In genomic region chr2:142980246-142981068, GRCh38 we compare ENCODE assay signal across 8 cellular contexts.
DNase-seq lines count a peak whose midpoint lies in the region; ATAC-seq, FAIRE-seq and TF ChIP-seq lines count a peak whose summit lies in the region.

No MANE protein-coding gene starts in this region.

- dilution Hi-C loops in keratinocyte (cut with MboI; ENCODE audit: extremely low pct_ligation_motif_present, low sequenced_read_pairs), result no loop called here

- no peak overlapping the region for H3K27ac ChIP-seq in VCaP
- H3K27ac ChIP-seq in keratinocyte (ENCODE audit: control insufficient read depth, insufficient read depth, low read length), result peak overlapping the region; percentile 33
- no peak overlapping the region for H3K27ac ChIP-seq in ascending aorta

- ATAC-seq in GM21576 (IDR thresholded peaks at IDR 0.05; ENCODE audit: unreplicated experiment) (peak; percentile 35), mucosa of descending colon (no peak)

- H3K9me1 ChIP-seq in keratinocyte (ENCODE audit: control insufficient read depth, extremely low read depth, insufficient read depth, low read length), result no peaks in the 10 kb centered on the region

- H3K9me3 ChIP-seq in Loucy (ENCODE audit: insufficient read depth, low read depth, low read length), result no peaks in the 10 kb centered on the region
- no peaks in the 10 kb centered on the region for H3K9me3 ChIP-seq in keratinocyte (ENCODE audit: control insufficient read depth, low read depth, low read length)
- H3K9me3 ChIP-seq in ascending aorta, result no peaks in the 10 kb centered on the region
- H3K9me3 ChIP-seq in mucosa of descending colon, result no peaks in the 10 kb centered on the region

- H3K4me3 ChIP-seq in Loucy (ENCODE audit: low read length, poor library complexity, severe bottlenecking) (no peak overlapping the region), keratinocyte (ENCODE audit: control insufficient read depth in 2 of 3, extremely low read depth in 1 of 3, insufficient read depth in 2 of 3, low read depth in 1 of 3, low read length in 3 of 3) (no peak overlapping the region), ascending aorta (no peak overlapping the region), mucosa of descending colon (no peak overlapping the region)

- no peak overlapping the region for H3K4me2 ChIP-seq in Loucy (ENCODE audit: low read depth, low read length, poor library complexity, severe bottlenecking)
- H3K4me2 ChIP-seq in keratinocyte (ENCODE audit: control insufficient read depth, extremely low read depth, insufficient read depth, low read depth, low read length), result no peak overlapping the region

- H3K9ac ChIP-seq in Loucy (ENCODE audit: low read depth, low read length, poor library complexity, severe bottlenecking) (no peak overlapping the region), keratinocyte (ENCODE audit: control insufficient read depth, extremely low read depth, insufficient read depth, low read length) (no peak overlapping the region)

- H3K9me2 ChIP-seq in Loucy (replicated peaks; ENCODE audit: low read depth, low read length), result no peaks in the 10 kb centered on the region

- no peaks in the 10 kb centered on the region for H3K4me1 ChIP-seq in Loucy (ENCODE audit: insufficient read depth, low read length, poor library complexity, severe bottlenecking)
- peaks cover 12% of the 10 kb centered on the region for H3K4me1 ChIP-seq in keratinocyte (ENCODE audit: control insufficient read depth, extremely low read depth, insufficient read depth, low read length)
- no peaks in the 10 kb centered on the region for H3K4me1 ChIP-seq in ascending aorta
- no peaks in the 10 kb centered on the region for H3K4me1 ChIP-seq in mucosa of descending colon (ENCODE audit: low read depth)

- no peaks in the 10 kb centered on the region for H3K79me2 ChIP-seq in Loucy (ENCODE audit: insufficient read depth, low read length)
- no peaks in the 10 kb centered on the region for H3K79me2 ChIP-seq in keratinocyte (ENCODE audit: control insufficient read depth, insufficient read depth, low read length)

- H2AFZ ChIP-seq in Loucy (ENCODE audit: low read length), result no peak overlapping the region; the same call in 1 of the 2 replicates
- H2AFZ ChIP-seq in keratinocyte (ENCODE audit: control insufficient read depth, low read length), result peak overlapping the region; percentile 32

- DNase-seq in GM03348 (ENCODE audit: low spot score) (peak; percentile 19), keratinocyte (ENCODE audit: low read depth, low spot score) (no peak), ascending aorta (ENCODE audit: low spot score in 2 of 2) (no peak), mucosa of descending colon (no peak)
- no peak for DNase-seq in activated CD4-positive, alpha-beta T cell treated with anti-CD3 and anti-CD28 coated beads, Interleukin-2, amount 50 U/mL, for 4 hours

- no peaks in the 10 kb centered on the region for H3K36me3 ChIP-seq in Loucy (ENCODE audit: insufficient read depth, low read length)
- no peaks in the 10 kb centered on the region for H3K36me3 ChIP-seq in keratinocyte (ENCODE audit: control insufficient read depth in 2 of 2, extremely low read depth in 1 of 2, insufficient read depth in 2 of 2, low read length in 2 of 2)
- H3K36me3 ChIP-seq in ascending aorta, result no peaks in the 10 kb centered on the region
- no peaks in the 10 kb centered on the region for H3K36me3 ChIP-seq in mucosa of descending colon (ENCODE audit: low read depth)

- H3F3A ChIP-seq in Loucy (ENCODE audit: low read depth), result no peaks in the 10 kb centered on the region

- TF ChIP-seq CTCF in Loucy (conservative IDR thresholded peaks at IDR 0.05; ENCODE audit: low read length), result peak; percentile 67
- peak; percentile 78 for TF ChIP-seq CTCF in VCaP (conservative IDR thresholded peaks at IDR 0.05)
- peak in 2 of 3 experiments; percentile 14 to 32 for TF ChIP-seq CTCF in keratinocyte (optimal IDR thresholded peaks at IDR 0.05 in 1 of 3, IDR thresholded peaks at IDR 0.05 in 1 of 3, conservative IDR thresholded peaks at IDR 0.05 in 1 of 3; ENCODE audit: extremely low read depth in 1 of 3, insufficient read depth in 2 of 3, low read length in 3 of 3)
- peak in 1 of 3 experiments; percentile 45 for TF ChIP-seq CTCF in ascending aorta (IDR thresholded peaks at IDR 0.05)
- TF ChIP-seq CTCF in mucosa of descending colon (IDR thresholded peaks at IDR 0.05), result no peak

- intact Hi-C loops in ascending aorta (cut with DNase I) (loop anchor here (5.0 kb wide), 1 partner anchor 298 kb away; no protein-coding TSS in a partner anchor), mucosa of descending colon (cut with DNase I, micrococcal nuclease) (no loop called here)

- H3K27me3 ChIP-seq in Loucy (ENCODE audit: insufficient read depth, low read length, poor library complexity, severe bottlenecking), result no peaks in the 10 kb centered on the region
- no peaks in the 10 kb centered on the region for H3K27me3 ChIP-seq in keratinocyte (ENCODE audit: control insufficient read depth, extremely low read depth, insufficient read depth, low read length)
- no peaks in the 10 kb centered on the region for H3K27me3 ChIP-seq in ascending aorta

- no peaks in the 10 kb centered on the region for H4K20me1 ChIP-seq in Loucy (ENCODE audit: insufficient read depth, low read length, poor library complexity, severe bottlenecking)
- H4K20me1 ChIP-seq in keratinocyte (ENCODE audit: control insufficient read depth, extremely low read depth, insufficient read depth, low read length), result no peaks in the 10 kb centered on the region

- FAIRE-seq in keratinocyte (lab: Jason Lieb, UNC), result peak; percentile 63
